Comparison of ENCODE assay signal across 17 cellular contexts in genomic region chr6:11039040-11039439, GRCh38. TPM values are rescaled to one million over a fixed set of nuclear protein-coding genes. Genes with fewer than 3 reads are reported as not detected.
"Had no signal": no experiment of that assay in that cellular context is flagged by ENCODE, and none has a peak within 500 bp of the region (broad histone marks: within the 10 kb centered on the region; RNA-seq: fewer than 3 reads in every experiment).

No MANE protein-coding gene starts in this region.

- H3K9me3 ChIP-seq: esophagus squamous epithelium, pancreas, testis, upper lobe of left lung had no signal

- H3K4me3 ChIP-seq: esophagus squamous epithelium, pancreas, testis, upper lobe of left lung had no signal

- H3K27me3 ChIP-seq: pancreas, testis had no signal

- H3K4me1 ChIP-seq: pancreas had no signal

- H3K27ac ChIP-seq: esophagus squamous epithelium, pancreas, testis, upper lobe of left lung had no signal

- H3K36me3 ChIP-seq: esophagus squamous epithelium, pancreas, upper lobe of left lung had no signal

- DNase-seq: activated CD4-positive, alpha-beta T cell treated with anti-CD3 and anti-CD28 coated beads for 48 hours; activated CD4-positive, CD25-positive, alpha-beta regulatory T cell; activated CD8-positive, alpha-beta T cell treated with anti-CD3 and anti-CD28 coated beads for 36 hours; activated naive CD4-positive, alpha-beta T cell; activated naive CD8-positive, alpha-beta T cell treated with anti-CD3 and anti-CD28 coated beads for 36 hours; activated T-cell treated with anti-CD3 and anti-CD28 coated beads, Interleukin-2, amount 50 U/mL, for 1 hour; amygdala; dermis blood vessel endothelial cell; effector memory CD4-positive, alpha-beta T cell; esophagus squamous epithelium; left cardiac atrium; naive thymus-derived CD8-positive, alpha-beta T cell; pancreas; stimulated activated CD4-positive, alpha-beta T cell treated with anti-CD3 and anti-CD28 coated beads, Interleukin-4, amount 100 ng/mL, for 24 hours; testis; upper lobe of left lung had no signal

RNA-seq across cellular contexts. Expression of gene ELOVL2, which starts 5.1 kb away (rescaled TPM):
- total RNA-seq: activated CD8-positive, alpha-beta T cell treated with anti-CD3 and anti-CD28 coated beads for 36 hours; activated naive CD8-positive, alpha-beta T cell treated with anti-CD3 and anti-CD28 coated beads for 36 hours; activated T-helper 17 cell treated with anti-CD3 and anti-CD28 coated beads, Interleukin-2, amount 50 U/mL, for 72 hours; naive thymus-derived CD8-positive, alpha-beta T cell had no signal
